24 cellular contexts compared by ENCODE assay signal in the genomic region with DNA sequence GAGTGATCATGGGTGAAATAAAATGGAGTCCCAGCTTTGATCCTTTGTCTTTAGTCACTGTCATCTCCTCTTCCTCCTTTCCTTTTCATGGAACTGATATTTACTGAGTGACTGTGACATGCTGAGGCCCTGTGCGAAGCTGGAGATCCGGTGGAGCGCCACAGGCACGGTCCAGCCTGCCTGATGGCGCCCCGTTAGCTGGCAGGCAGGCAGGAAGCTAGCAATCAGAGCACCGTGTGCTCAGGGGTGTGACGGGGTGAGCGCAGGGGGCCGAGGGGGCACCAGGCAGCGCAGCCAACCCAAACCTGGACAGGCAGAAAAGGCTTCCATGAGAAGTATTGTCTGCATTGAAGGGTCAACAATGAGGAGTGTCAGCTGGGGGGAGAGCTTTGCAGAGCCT.
"Had no signal": no experiment of that assay in that cellular context is flagged by ENCODE, and none has a peak within 500 bp of the region (broad histone marks: within the 10 kb centered on the region; RNA-seq: fewer than 3 reads in every experiment).

No MANE protein-coding gene starts in this region.

- H3K9me3 ChIP-seq: gastrocnemius medialis, mucosa of descending colon, prostate gland, right atrium auricular region, sigmoid colon, stomach, thyroid gland, vagina had no signal

- H3K36me3 Mint-ChIP-seq: memory B cell; mesothelial cell of epicardium; natural killer cell treated with Interleukin-12 subunit alpha and Interleukin-12 subunit beta and Interleukin-15 and Interleukin-18, amount 100 ng/mL, for 72 hours; stimulated activated effector memory CD8-positive, alpha-beta T cell treated with anti-CD3 and anti-CD28 coated beads, Interleukin-12 subunit alpha, Interleukin-12 subunit beta, amount 100 ng/mL, for 72 hours had no signal

- H3K9me3 Mint-ChIP-seq: effector memory CD8-positive, alpha-beta T cell; memory B cell; mesothelial cell of epicardium; natural killer cell treated with Interleukin-12 subunit alpha and Interleukin-12 subunit beta and Interleukin-15 and Interleukin-18, amount 100 ng/mL, for 72 hours; stimulated activated effector memory CD8-positive, alpha-beta T cell treated with anti-CD3 and anti-CD28 coated beads, Interleukin-12 subunit alpha, Interleukin-12 subunit beta, amount 100 ng/mL, for 72 hours had no signal

- ATAC-seq: effector memory CD8-positive, alpha-beta T cell; esophagus mucosa; gastrocnemius medialis; left lobe of liver; mucosa of descending colon; natural killer cell treated with Interleukin-12 subunit alpha and Interleukin-12 subunit beta and Interleukin-15 and Interleukin-18, amount 100 ng/mL, for 72 hours; stimulated activated effector memory CD8-positive, alpha-beta T cell treated with anti-CD3 and anti-CD28 coated beads, Interleukin-12 subunit alpha, Interleukin-12 subunit beta, amount 100 ng/mL, for 72 hours had no signal

- H3K27ac ChIP-seq: epithelial cell of prostate, gastrocnemius medialis, prostate gland, right atrium auricular region, sigmoid colon, stomach, thyroid gland, vagina had no signal

- H3K36me3 ChIP-seq: gastrocnemius medialis, prostate gland, right atrium auricular region, sigmoid colon, stomach, thyroid gland, vagina had no signal

- H3K27ac Mint-ChIP-seq: effector memory CD8-positive, alpha-beta T cell; memory B cell; mesothelial cell of epicardium; naive B cell; natural killer cell treated with Interleukin-12 subunit alpha and Interleukin-12 subunit beta and Interleukin-15 and Interleukin-18, amount 100 ng/mL, for 72 hours; stimulated activated effector memory CD8-positive, alpha-beta T cell treated with anti-CD3 and anti-CD28 coated beads, Interleukin-12 subunit alpha, Interleukin-12 subunit beta, amount 100 ng/mL, for 72 hours had no signal

- H3K4me3 Mint-ChIP-seq: effector memory CD8-positive, alpha-beta T cell; memory B cell; mesothelial cell of epicardium; naive B cell; natural killer cell treated with Interleukin-12 subunit alpha and Interleukin-12 subunit beta and Interleukin-15 and Interleukin-18, amount 100 ng/mL, for 72 hours; stimulated activated effector memory CD8-positive, alpha-beta T cell treated with anti-CD3 and anti-CD28 coated beads, Interleukin-12 subunit alpha, Interleukin-12 subunit beta, amount 100 ng/mL, for 72 hours had no signal

- H3K27me3 ChIP-seq: gastrocnemius medialis, right atrium auricular region, sigmoid colon, stomach, thyroid gland, vagina had no signal

- H3K4me1 Mint-ChIP-seq: naive B cell; stimulated activated effector memory CD8-positive, alpha-beta T cell treated with anti-CD3 and anti-CD28 coated beads, Interleukin-12 subunit alpha, Interleukin-12 subunit beta, amount 100 ng/mL, for 72 hours had no signal

- DNase-seq: cortex of kidney; effector memory CD8-positive, alpha-beta T cell; foreskin fibroblast; gastrocnemius medialis; head of caudate nucleus; mucosa of descending colon; naive B cell; sigmoid colon; stimulated activated CD4-positive, alpha-beta T cell treated with anti-CD3 and anti-CD28 coated beads, Interleukin-2, amount 100 ng/mL, for 24 hours; stimulated activated CD4-positive, alpha-beta T cell treated with anti-CD3 and anti-CD28 coated beads, Interleukin-4, amount 100 ng/mL, for 24 hours; stimulated activated naive CD4-positive, alpha-beta T cell treated with Interleukin-2 at 50 U/mL for 16 hours; stomach; thyroid gland had no signal

- H3K4me3 ChIP-seq: gastrocnemius medialis, lung, mucosa of descending colon, prostate gland, right atrium auricular region, sigmoid colon, stomach, thyroid gland, vagina had no signal

- H3K4me1 ChIP-seq: prostate gland, thyroid gland, vagina had no signal
